ENCODE assay signal across 1 cellular context in the genomic region with DNA sequence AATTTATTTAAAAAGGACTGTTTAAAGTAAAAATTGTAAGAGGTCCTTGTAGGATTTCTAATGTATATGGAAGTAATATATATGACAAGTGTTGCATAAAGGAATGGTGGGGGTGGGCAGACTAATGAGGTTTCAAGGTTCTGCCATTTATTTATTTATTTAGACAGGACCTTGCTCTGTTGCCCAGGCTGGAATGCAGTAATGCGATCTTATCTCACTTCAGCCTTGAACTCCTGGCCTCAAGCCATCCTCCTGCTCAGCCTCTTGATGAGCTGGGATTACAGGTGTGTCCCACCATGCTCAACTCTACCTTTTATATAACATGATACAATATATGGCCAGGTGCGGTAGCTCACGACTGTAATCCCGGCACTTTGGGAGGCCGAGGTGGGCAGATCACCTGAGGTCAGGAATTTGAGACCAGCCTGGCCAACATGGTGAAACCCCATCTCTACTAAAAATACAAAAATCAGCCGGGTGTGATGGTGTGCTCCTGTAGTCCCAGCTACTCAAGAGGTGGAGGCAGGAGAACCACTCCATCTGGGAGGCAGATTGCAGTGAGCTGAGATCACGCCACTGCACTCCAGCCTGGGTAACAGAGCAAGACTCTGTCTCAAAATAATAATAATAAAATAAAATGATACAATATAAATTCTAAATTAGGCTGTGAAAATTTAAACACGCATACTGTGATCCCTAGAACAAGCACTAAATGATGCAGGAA.
TF ChIP-seq lines count a peak whose summit lies in the region.

No MANE protein-coding gene starts in this region.

TF ChIP-seq in HepG2, 621 proteins besides CTCF, POLR2A, EP300 and RAD21 (continued from another document and continues in another):
- TF ChIP-seq RERE (CRISPR knock-in tag; IDR thresholded peaks at IDR 0.05; ENCODE audit: low read depth) (0 out of 2 replicates have a peak, but pooled peaks have one; percentile 23), ZNF766 (CRISPR knock-in tag; IDR thresholded peaks at IDR 0.05; ENCODE audit: borderline replicate concordance) (peak; percentile 14; the same call in 1 of the 2 replicates), ZNF570 (CRISPR knock-in tag; IDR thresholded peaks at IDR 0.05; ENCODE audit: borderline replicate concordance) (no peak), AHDC1 (CRISPR knock-in tag; IDR thresholded peaks at IDR 0.05; ENCODE audit: borderline replicate concordance) (peak; percentile 87; the same call in 1 of the 2 replicates), ZNF382 (CRISPR knock-in tag; IDR thresholded peaks at IDR 0.05; ENCODE audit: borderline replicate concordance) (no peak), NFATC3 (CRISPR knock-in tag; IDR thresholded peaks at IDR 0.05) (no peak), MIER2 (CRISPR knock-in tag; IDR thresholded peaks at IDR 0.05) (no peak), ZNF431 (CRISPR knock-in tag; IDR thresholded peaks at IDR 0.05; ENCODE audit: borderline replicate concordance, low read depth) (no peak), ZNF850 (CRISPR knock-in tag; conservative IDR thresholded peaks at IDR 0.05) (no peak), TMF1 (CRISPR knock-in tag; IDR thresholded peaks at IDR 0.05; ENCODE audit: low read depth) (no peak), NONO (IDR thresholded peaks at IDR 0.05) (no peak), NONO (CRISPR knock-in tag; conservative IDR thresholded peaks at IDR 0.05) (peak; percentile 54; the same call in 1 of the 2 replicates), RARG (CRISPR knock-in tag; IDR thresholded peaks at IDR 0.05; ENCODE audit: low read depth) (no peak), ERF (CRISPR knock-in tag; IDR thresholded peaks at IDR 0.05) (peak; percentile 80), ZNF33A (CRISPR knock-in tag; IDR thresholded peaks at IDR 0.05; ENCODE audit: borderline replicate concordance) (no peak), ZNF33B (CRISPR knock-in tag; IDR thresholded peaks at IDR 0.05) (no peak), HNF4G (IDR thresholded peaks at IDR 0.05; ENCODE audit: borderline replicate concordance, low read depth, low read length) (peak; percentile 94), HNF4G (CRISPR knock-in tag; IDR thresholded peaks at IDR 0.05; ENCODE audit: borderline replicate concordance, low read depth) (peak; percentile 74; the same call in 1 of the 2 replicates), ZNF503 (CRISPR knock-in tag; IDR thresholded peaks at IDR 0.05) (peak; percentile 77), ZNF275 (CRISPR knock-in tag; IDR thresholded peaks at IDR 0.05; ENCODE audit: borderline replicate concordance) (no peak), PRMT3 (CRISPR knock-in tag; IDR thresholded peaks at IDR 0.05; ENCODE audit: borderline replicate concordance, low read depth) (no peak), MAFK (conservative IDR thresholded peaks at IDR 0.05 in 1 of 2, IDR thresholded peaks at IDR 0.05 in 1 of 2; ENCODE audit: low read length in 2 of 2) (no peak), NCOA1 (CRISPR knock-in tag; IDR thresholded peaks at IDR 0.05) (0 out of 2 replicates have a peak, but pooled peaks have one; percentile 78), ZNF17 (CRISPR knock-in tag; IDR thresholded peaks at IDR 0.05) (no peak), RFX1 (IDR thresholded peaks at IDR 0.05) (no peak), ATF2 (CRISPR knock-in tag; IDR thresholded peaks at IDR 0.05) (peak; percentile 67; the same call in 1 of the 2 replicates), TOE1 (CRISPR knock-in tag; IDR thresholded peaks at IDR 0.05) (no peak), NR2C2 (CRISPR knock-in tag; IDR thresholded peaks at IDR 0.05; ENCODE audit: borderline replicate concordance) (peak; percentile 53; the same call in 1 of the 2 replicates), TBL1XR1 (IDR thresholded peaks at IDR 0.05; ENCODE audit: borderline replicate concordance, low read length, partially characterized antibody) (peak; percentile 82)
- TF ChIP-seq, protein P1, sequence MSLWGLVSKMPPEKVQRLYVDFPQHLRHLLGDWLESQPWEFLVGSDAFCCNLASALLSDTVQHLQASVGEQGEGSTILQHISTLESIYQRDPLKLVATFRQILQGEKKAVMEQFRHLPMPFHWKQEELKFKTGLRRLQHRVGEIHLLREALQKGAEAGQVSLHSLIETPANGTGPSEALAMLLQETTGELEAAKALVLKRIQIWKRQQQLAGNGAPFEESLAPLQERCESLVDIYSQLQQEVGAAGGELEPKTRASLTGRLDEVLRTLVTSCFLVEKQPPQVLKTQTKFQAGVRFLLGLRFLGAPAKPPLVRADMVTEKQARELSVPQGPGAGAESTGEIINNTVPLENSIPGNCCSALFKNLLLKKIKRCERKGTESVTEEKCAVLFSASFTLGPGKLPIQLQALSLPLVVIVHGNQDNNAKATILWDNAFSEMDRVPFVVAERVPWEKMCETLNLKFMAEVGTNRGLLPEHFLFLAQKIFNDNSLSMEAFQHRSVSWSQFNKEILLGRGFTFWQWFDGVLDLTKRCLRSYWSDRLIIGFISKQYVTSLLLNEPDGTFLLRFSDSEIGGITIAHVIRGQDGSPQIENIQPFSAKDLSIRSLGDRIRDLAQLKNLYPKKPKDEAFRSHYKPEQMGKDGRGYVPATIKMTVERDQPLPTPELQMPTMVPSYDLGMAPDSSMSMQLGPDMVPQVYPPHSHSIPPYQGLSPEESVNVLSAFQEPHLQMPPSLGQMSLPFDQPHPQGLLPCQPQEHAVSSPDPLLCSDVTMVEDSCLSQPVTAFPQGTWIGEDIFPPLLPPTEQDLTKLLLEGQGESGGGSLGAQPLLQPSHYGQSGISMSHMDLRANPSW (CRISPR knock-in tag; IDR thresholded peaks at IDR 0.05; ENCODE audit: borderline replicate concordance), result no peak
- TF ChIP-seq, protein P2, sequence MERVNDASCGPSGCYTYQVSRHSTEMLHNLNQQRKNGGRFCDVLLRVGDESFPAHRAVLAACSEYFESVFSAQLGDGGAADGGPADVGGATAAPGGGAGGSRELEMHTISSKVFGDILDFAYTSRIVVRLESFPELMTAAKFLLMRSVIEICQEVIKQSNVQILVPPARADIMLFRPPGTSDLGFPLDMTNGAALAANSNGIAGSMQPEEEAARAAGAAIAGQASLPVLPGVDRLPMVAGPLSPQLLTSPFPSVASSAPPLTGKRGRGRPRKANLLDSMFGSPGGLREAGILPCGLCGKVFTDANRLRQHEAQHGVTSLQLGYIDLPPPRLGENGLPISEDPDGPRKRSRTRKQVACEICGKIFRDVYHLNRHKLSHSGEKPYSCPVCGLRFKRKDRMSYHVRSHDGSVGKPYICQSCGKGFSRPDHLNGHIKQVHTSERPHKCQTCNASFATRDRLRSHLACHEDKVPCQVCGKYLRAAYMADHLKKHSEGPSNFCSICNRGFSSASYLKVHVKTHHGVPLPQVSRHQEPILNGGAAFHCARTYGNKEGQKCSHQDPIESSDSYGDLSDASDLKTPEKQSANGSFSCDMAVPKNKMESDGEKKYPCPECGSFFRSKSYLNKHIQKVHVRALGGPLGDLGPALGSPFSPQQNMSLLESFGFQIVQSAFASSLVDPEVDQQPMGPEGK (CRISPR knock-in tag; IDR thresholded peaks at IDR 0.05), result peak; percentile 74
